12 cellular contexts compared by ENCODE assay signal in the genomic region with DNA sequence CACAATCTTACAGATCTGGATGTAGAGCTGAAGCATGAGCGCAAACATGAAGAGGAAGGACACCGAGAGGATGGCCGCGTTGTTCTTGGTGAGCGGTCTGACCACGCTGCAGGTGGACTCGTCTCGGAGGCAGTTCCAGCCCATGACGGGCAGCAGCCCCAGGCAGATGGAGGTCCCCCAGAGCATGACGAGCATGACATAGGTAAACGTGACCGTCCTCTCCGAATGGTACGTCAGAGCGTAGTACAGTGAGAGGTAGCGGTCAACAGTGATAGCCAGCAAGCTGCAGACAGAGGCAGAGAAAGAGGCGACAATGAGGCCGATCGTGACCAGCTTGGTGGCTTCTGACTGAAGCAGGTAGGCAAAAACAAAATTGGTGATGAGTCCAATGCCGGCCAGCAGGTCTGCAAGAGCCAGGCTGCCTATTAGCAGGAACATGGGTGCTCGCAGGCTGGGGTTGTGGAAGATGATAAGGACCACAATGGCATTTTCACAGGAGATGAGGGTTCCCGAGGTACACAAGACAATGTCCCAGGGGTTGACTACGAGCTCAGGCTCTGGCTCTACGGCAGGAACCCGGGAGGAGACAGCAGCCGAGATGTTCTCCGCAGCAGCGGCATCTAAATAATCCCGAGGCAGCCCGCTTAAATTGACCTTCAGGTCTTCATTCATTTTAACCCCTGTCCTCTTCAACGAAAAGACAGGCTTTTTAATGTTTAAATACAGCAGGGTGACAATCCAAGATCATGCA. TPM values are rescaled to one million over a fixed set of nuclear protein-coding genes. Genes with fewer than 3 reads are reported as not detected.
DNase-seq lines count a peak whose midpoint lies in the region; ATAC-seq and TF ChIP-seq lines count a peak whose summit lies in the region.
"Had no signal": no experiment of that assay in that cellular context is flagged by ENCODE, and none has a peak within 500 bp of the region (broad histone marks: within the 10 kb centered on the region; RNA-seq: fewer than 3 reads in every experiment).

No MANE protein-coding gene starts in this region.

- H3K9me3 Mint-ChIP-seq in natural killer cell = no peaks in the 10 kb centered on the region
- H3K9me3 Mint-ChIP-seq: stimulated activated memory B cell treated with anti-CD40 and anti-IgM and Interleukin-4, amounts not matched to agents 10 μg/mL and 1 μg/mL and 100 μg/mL, for 72 hours had no signal

- H3K4me3 Mint-ChIP-seq in natural killer cell = peak overlapping the region; percentile 82

- peak in 9 of 61 donors; percentile 10 to 67 (median 39) for DNase-seq in caudate nucleus (lab: John Stamatoyannopoulos, UW)
- DNase-seq in natural killer cell = no peak
- DNase-seq in activated CD4-positive, CD25-positive, alpha-beta regulatory T cell (lab: John Stamatoyannopoulos, UW) = no peak
- no peak for DNase-seq in NCI-H524 treated with DMSO at 0.1 percent for 48 hours (lab: John Stamatoyannopoulos, UW)
- DNase-seq in left colon = no peak
- DNase-seq in COLO829 (ENCODE audit: low spot score) = no peak
- DNase-seq: activated CD4-positive, alpha-beta T cell treated with anti-CD3 and anti-CD28 coated beads, Interleukin-2, amount 50 U/mL, for 4 hours had no signal

- no peaks in the 10 kb centered on the region for H3K36me3 Mint-ChIP-seq in natural killer cell
- H3K36me3 Mint-ChIP-seq: stimulated activated memory B cell treated with anti-CD40 and anti-IgM and Interleukin-4, amounts not matched to agents 10 μg/mL and 1 μg/mL and 100 μg/mL, for 72 hours had no signal

- ATAC-seq in natural killer cell (no peak), left colon (no peak)

- peaks cover 5% of the 10 kb centered on the region in 2 donors for H3K4me1 Mint-ChIP-seq in natural killer cell

- no peak overlapping the region for H3K27ac Mint-ChIP-seq in natural killer cell
- H3K27ac Mint-ChIP-seq: stimulated activated memory B cell treated with anti-CD40 and anti-IgM and Interleukin-4, amounts not matched to agents 10 μg/mL and 1 μg/mL and 100 μg/mL, for 72 hours had no signal

- no peaks in the 10 kb centered on the region for H3K36me3 ChIP-seq in ACC112 (ENCODE audit: insufficient read depth, low read length)
- no peaks in the 10 kb centered on the region for H3K36me3 ChIP-seq in HUES64 (ENCODE audit: insufficient read depth, low read length)
- H3K36me3 ChIP-seq: BLaER1 had no signal

- H3K4me1 ChIP-seq in ACC112 (ENCODE audit: control insufficient read depth, insufficient read depth, low read length, unreplicated experiment) (no peaks in the 10 kb centered on the region), HUES64 (ENCODE audit: insufficient read depth, low read length) (peaks cover 4% of the 10 kb centered on the region; the same call in 1 of the 2 replicates)

- H3K9me3 ChIP-seq in HUES64 (ENCODE audit: insufficient read depth, low read depth, low read length) = no peaks in the 10 kb centered on the region

- 70% methylated on average over 31 of the region's 31 CpGs for WGBS in HUES64

- H3K27ac ChIP-seq in ACC112 (ENCODE audit: low read depth, low read length) (no peak overlapping the region), HUES64 (ENCODE audit: low read depth, low read length) (no peak overlapping the region), caudate nucleus (ENCODE audit: low read depth, low read length) (peak overlapping the region; percentile 72)
- H3K27ac ChIP-seq: BLaER1, RWPE1 had no signal

- no peak for TF ChIP-seq CTCF in natural killer cell (IDR thresholded peaks at IDR 0.05)

- no peak overlapping the region for H3K9ac ChIP-seq in HUES64 (ENCODE audit: low read depth, low read length)
- H3K9ac ChIP-seq: BLaER1 had no signal

- peaks cover 49 to 76% of the 10 kb centered on the region in 2 donors for H3K27me3 Mint-ChIP-seq in natural killer cell (ENCODE audit: low read depth in 2 of 2)

- no peak overlapping the region for H2AFZ ChIP-seq in ACC112 (ENCODE audit: low read length, unreplicated experiment)

- intact Hi-C loops in natural killer cell (cut with micrococcal nuclease) (no loop called here), left colon (cut with DNase I, micrococcal nuclease) (no loop called here)

- H3K4me3 ChIP-seq in ACC112 (ENCODE audit: low read depth, low read length) (peak overlapping the region; percentile 70), HUES64 (ENCODE audit: low read length) (peak overlapping the region; percentile 46)
- H3K4me3 ChIP-seq: BLaER1 had no signal

- H3K27me3 ChIP-seq in ACC112 (ENCODE audit: insufficient read depth, low read length) (peaks cover 89% of the 10 kb centered on the region), HUES64 (ENCODE audit: insufficient read depth, low read length) (peaks cover 77% of the 10 kb centered on the region)
- H3K27me3 ChIP-seq: BLaER1 had no signal

- no peaks in the 10 kb centered on the region for H3K79me2 ChIP-seq in ACC112 (ENCODE audit: control insufficient read depth, insufficient read depth, low read length, unreplicated experiment)

RNA-seq across cellular contexts. Expression of a gene that starts 1.3 kb away (rescaled TPM):
- polyA plus RNA-seq in HUES64 (2013, experiment 1 of 2) = not detected
- 0.06 TPM for polyA plus RNA-seq in HUES64 (2013, experiment 2 of 2)
- total RNA-seq in natural killer cell = not detected
- under 1 TPM; 0.08 to 0.12 TPM for total RNA-seq in left colon
